ENCODE assay signal across 8 cellular contexts in genomic region chr16:85303354-85303883, GRCh38.
DNase-seq lines count a peak whose midpoint lies in the region; ATAC-seq and TF ChIP-seq lines count a peak whose summit lies in the region.

No MANE protein-coding gene starts in this region.

- H3F3A ChIP-seq in neural cell (ENCODE audit: insufficient read depth, low read length, poor library complexity, severe bottlenecking) = no peaks in the 10 kb centered on the region

- H3K4me2 ChIP-seq in neural cell (ENCODE audit: low read length) = no peak overlapping the region

- no peaks in the 10 kb centered on the region for H3K9me2 ChIP-seq in neural cell (ENCODE audit: insufficient read depth, low read length)

- H3K27ac ChIP-seq in neural cell (ENCODE audit: low read length) = no peak overlapping the region
- H3K27ac ChIP-seq in substantia nigra (ENCODE audit: low read depth, low read length, poor library complexity, severe bottlenecking) = no peak overlapping the region

- H3K9ac ChIP-seq in neural cell (ENCODE audit: low read length) = no peak overlapping the region

- H3K27me3 ChIP-seq in neural cell (ENCODE audit: insufficient read depth, low read depth, low read length) = no peaks in the 10 kb centered on the region

- H3K79me2 ChIP-seq in neural cell (replicated peaks; ENCODE audit: insufficient read depth, low read length) = no peaks in the 10 kb centered on the region

- peak; percentile 82 for TF ChIP-seq RAD21 in neural cell (conservative IDR thresholded peaks at IDR 0.05)

- no peak overlapping the region for H2AFZ ChIP-seq in neural cell (ENCODE audit: low read depth, low read length)

- H3K9me3 ChIP-seq in neural cell (ENCODE audit: low read length) = no peaks in the 10 kb centered on the region

- no peaks in the 10 kb centered on the region for H3K36me3 ChIP-seq in neural cell (ENCODE audit: insufficient read depth, low read length)

- peak; percentile 9 for TF ChIP-seq EP300 in neural cell (conservative IDR thresholded peaks at IDR 0.05; ENCODE audit: poor library complexity, severe bottlenecking)

- DNase-seq in Daoy (ENCODE audit: low read depth) (peak; percentile 68), NCI-H460 (ENCODE audit: extremely low read depth, low read depth) (peak; percentile 19), epidermal melanocyte (ENCODE audit: insufficient read length, low spot score) (peak; percentile 46), substantia nigra (lab: John Stamatoyannopoulos, UW) (peak in 34 of 49 donors; percentile 13 to 90 (median 46)), NCI-H146 (lab: John Stamatoyannopoulos, UW) (no peak)
- DNase-seq in activated CD8-positive, alpha-beta memory T cell treated with anti-CD3 and anti-CD28 coated beads for 48 hours (ENCODE audit: low read depth in 2 of 3, low spot score in 2 of 3) = peak; percentile 59 to 77 (median 69)

- H4K20me1 ChIP-seq in neural cell (ENCODE audit: insufficient read depth) = no peaks in the 10 kb centered on the region

- TF ChIP-seq CTCF in neural cell (IDR thresholded peaks at IDR 0.05; ENCODE audit: poor library complexity, severe bottlenecking) = peak; percentile 81

- ATAC-seq in HG03045 (IDR thresholded peaks at IDR 0.05; ENCODE audit: unreplicated experiment) = no peak

- H3K4me3 ChIP-seq in neural cell (ENCODE audit: low read length) = no peak overlapping the region

TF ChIP-seq in neural cell, 6 proteins besides CTCF, POLR2A, EP300 and RAD21:
- no peak for TF ChIP-seq TAF1 (IDR thresholded peaks at IDR 0.05; ENCODE audit: low read depth)
- TF ChIP-seq SMC3 (conservative IDR thresholded peaks at IDR 0.05; ENCODE audit: poor library complexity) = peak; percentile 82
